In the genomic region with DNA sequence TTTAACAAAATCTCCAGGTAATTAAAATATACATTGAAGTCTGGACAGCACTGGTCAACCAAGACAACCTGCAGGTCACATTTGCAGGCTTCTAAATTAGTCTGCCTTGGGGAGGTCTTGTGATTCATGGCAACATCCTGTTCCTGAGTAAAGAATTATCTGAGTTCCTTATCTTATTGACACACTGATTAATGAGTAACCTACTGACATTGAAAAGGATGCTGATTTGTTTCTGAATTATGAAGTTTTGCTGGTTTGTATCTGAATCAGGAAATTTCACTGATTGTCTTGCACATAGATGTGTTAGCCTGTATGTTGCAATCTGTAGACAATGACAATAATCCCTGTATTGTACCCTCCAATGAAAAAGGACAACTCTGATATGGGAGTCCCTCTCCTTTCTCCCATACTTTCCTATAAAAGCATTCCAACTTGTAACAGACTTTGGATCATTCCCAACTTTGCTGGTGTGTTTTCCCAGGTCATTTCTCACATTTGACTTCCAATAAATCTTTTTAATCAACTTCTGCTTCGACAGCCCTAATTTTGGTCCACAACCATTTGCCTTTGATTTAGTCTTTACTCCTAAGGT, we compare ENCODE assay signal across 15 cellular contexts.
A peak's percentile ranks its signal among the peaks of the same experiment; 100 is the strongest.
DNase-seq lines count a peak whose midpoint lies in the region; ATAC-seq and TF ChIP-seq lines count a peak whose summit lies in the region.
"Had no signal": no experiment of that assay in that cellular context is flagged by ENCODE, and none has a peak within 500 bp of the region (broad histone marks: within the 10 kb centered on the region; RNA-seq: fewer than 3 reads in every experiment).

No MANE protein-coding gene starts in this region.

- ATAC-seq in GM21737 (IDR thresholded peaks at IDR 0.05; ENCODE audit: unreplicated experiment) (no peak), HG03196 (IDR thresholded peaks at IDR 0.05; ENCODE audit: unreplicated experiment) (no peak)

- H3K36me3 ChIP-seq in left ventricle myocardium inferior = no peaks in the 10 kb centered on the region
- H3K36me3 ChIP-seq: SJCRH30 had no signal

- no peaks in the 10 kb centered on the region for H3K9me3 ChIP-seq in left ventricle myocardium inferior (replicated peaks)

- peak overlapping the region; percentile 76 for H3K27ac ChIP-seq in VCaP
- no peak overlapping the region for H3K27ac ChIP-seq in left ventricle myocardium inferior (replicated peaks)
- H3K27ac ChIP-seq: SJCRH30 had no signal

- H3K27me3 ChIP-seq in left ventricle myocardium inferior (ENCODE audit: low read depth) = peaks cover 4% of the 10 kb centered on the region
- H3K27me3 ChIP-seq: SJCRH30 had no signal

- DNase-seq in DMS53 treated with DMSO at 0.1 percent for 48 hours (lab: John Stamatoyannopoulos, UW; ENCODE audit: unreplicated experiment) = peak; percentile 13
- DNase-seq in kidney glomerular epithelial cell (lab: John Stamatoyannopoulos, UW) = peak; percentile 41
- DNase-seq in renal cortical epithelial cell (ENCODE audit: low read depth) = peak; percentile 54
- no peak for DNase-seq in left ventricle myocardium inferior
- DNase-seq: CD4-positive, alpha-beta T cell; H7; MV-4-11; NCI-H1417 treated with DMSO at 0.1 percent for 48 hours; NCI-H2029 treated with DMSO at 0.1 percent for 48 hours; NCI-H510A; RPMI8226; SJCRH30 had no signal

- H3K4me1 ChIP-seq in left ventricle myocardium inferior = no peaks in the 10 kb centered on the region
- H3K4me1 ChIP-seq: SJCRH30 had no signal

- no peak for TF ChIP-seq CTCF in VCaP (conservative IDR thresholded peaks at IDR 0.05)
- TF ChIP-seq CTCF in left ventricle myocardium inferior (IDR thresholded peaks at IDR 0.05; ENCODE audit: borderline replicate concordance) = no peak

- no peak overlapping the region for H3K4me3 ChIP-seq in left ventricle myocardium inferior
- H3K4me3 ChIP-seq: SJCRH30 had no signal

- intact Hi-C loops in left ventricle myocardium inferior (cut with micrococcal nuclease) = no loop called here
